In the genomic region with DNA sequence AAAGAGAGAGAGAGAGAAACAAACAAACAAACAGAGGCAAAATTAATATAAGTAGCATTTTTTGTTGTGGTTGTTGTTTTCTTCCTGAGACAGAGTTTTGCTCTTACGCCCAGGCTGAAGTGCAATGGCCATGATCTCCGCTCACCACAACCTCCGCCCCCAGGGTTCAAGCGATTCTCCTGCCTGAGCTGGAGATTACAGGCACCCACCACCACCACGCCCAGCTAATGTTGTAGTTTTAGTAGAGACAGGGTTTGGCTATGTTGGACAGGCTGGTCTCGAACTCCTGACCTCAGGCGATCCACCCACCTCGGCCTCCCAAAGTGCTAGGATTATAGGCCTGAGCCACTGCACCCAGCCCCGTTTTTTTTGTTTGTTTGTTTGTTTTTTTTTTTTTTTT, we compare ENCODE assay signal across 13 cellular contexts.
DNase-seq lines count a peak whose midpoint lies in the region; ATAC-seq, FAIRE-seq and TF ChIP-seq lines count a peak whose summit lies in the region.
"Had no signal": no experiment of that assay in that cellular context is flagged by ENCODE, and none has a peak within 500 bp of the region (broad histone marks: within the 10 kb centered on the region; RNA-seq: fewer than 3 reads in every experiment).

No MANE protein-coding gene starts in this region.

- TF ChIP-seq POLR2A in K562 (conservative IDR thresholded peaks at IDR 0.05): no peak
- TF ChIP-seq POLR2A in transverse colon (IDR thresholded peaks at IDR 0.05): no peak

- H3K4me2 ChIP-seq in K562 (ENCODE audit: insufficient read depth, low read length) (no peak overlapping the region), neuronal stem cell (ENCODE audit: insufficient read depth, low read length, poor library complexity, severe bottlenecking) (no peak overlapping the region)

- H3K36me3 ChIP-seq in K562 (ENCODE audit: control insufficient read depth, insufficient read depth, low read length): no peaks in the 10 kb centered on the region
- H3K36me3 ChIP-seq in neuronal stem cell (replicated peaks in 1 of 2; ENCODE audit: control insufficient read depth in 2 of 2, insufficient read depth in 2 of 2, low read length in 2 of 2): no peaks in the 10 kb centered on the region
- H3K36me3 ChIP-seq in transverse colon: no peaks in the 10 kb centered on the region
- no peaks in the 10 kb centered on the region for H3K36me3 ChIP-seq in small intestine (ENCODE audit: control insufficient read depth in 2 of 2, insufficient read depth in 2 of 2, low read length in 2 of 2)

- H3K9me3 ChIP-seq in K562 (replicated peaks; ENCODE audit: control insufficient read depth, insufficient read depth, low read depth, low read length): peaks cover 5% of the 10 kb centered on the region
- peaks cover 2 to 8% of the 10 kb centered on the region in 2 donors for H3K9me3 ChIP-seq in neuronal stem cell (replicated peaks in 1 of 2; ENCODE audit: control insufficient read depth in 2 of 2, insufficient read depth in 1 of 2, low read depth in 1 of 2, low read length in 2 of 2)
- no peaks in the 10 kb centered on the region for H3K9me3 ChIP-seq in transverse colon
- no peaks in the 10 kb centered on the region for H3K9me3 ChIP-seq in small intestine (ENCODE audit: control insufficient read depth, low read depth)

- no peak overlapping the region for H4K91ac ChIP-seq in neuronal stem cell (ENCODE audit: low read depth, low read length, poor library complexity)

- H3K4me3 ChIP-seq in K562 (no peak overlapping the region), neuronal stem cell (ENCODE audit: low read length in 2 of 2) (no peak overlapping the region), transverse colon (no peak overlapping the region), small intestine (ENCODE audit: low read depth in 1 of 2, low read length in 2 of 2) (no peak overlapping the region)
- H3K4me3 ChIP-seq: GM23248 had no signal

- in situ Hi-C loops in K562 (cut with MboI): no loop called here
- in situ Hi-C loops in transverse colon (cut with MboI; ENCODE audit: low pct_ligation_motif_present in 1 of 4, low pct_unique_long_range_greater_than_20kb in 1 of 4, low sequenced_read_pairs in 3 of 4): no loop called here

- H3K4me1 ChIP-seq in K562 (replicated peaks in 1 of 2; ENCODE audit: control insufficient read depth in 2 of 2, insufficient read depth in 2 of 2, low read length in 2 of 2): peaks cover 6% of the 10 kb centered on the region in 2 experiments; a peak in 3 of 5 replicates
- no peaks in the 10 kb centered on the region for H3K4me1 ChIP-seq in neuronal stem cell (ENCODE audit: control insufficient read depth in 2 of 2, insufficient read depth in 1 of 2, low read depth in 1 of 2, low read length in 2 of 2)
- no peaks in the 10 kb centered on the region for H3K4me1 ChIP-seq in transverse colon
- H3K4me1 ChIP-seq in small intestine (ENCODE audit: control insufficient read depth in 2 of 2, insufficient read depth in 1 of 2, low read depth in 1 of 2, low read length in 1 of 2): no peaks in the 10 kb centered on the region
- H3K4me1 ChIP-seq: Caco-2 had no signal

- WGBS in K562 (ENCODE audit: insufficient coverage, low coverage, missing lambda C conversion rate): 38% methylated on average over 4 of the region's 9 CpGs
- no CpG with 5 or more reads among the region's 9 CpGs for WGBS in neuronal stem cell (ENCODE audit: extremely low coverage in 2 of 2, insufficient read length in 2 of 2, insufficient replicate concordance in 1 of 2), 2 donors
- 80 to 87% methylated on average over 2 to 9 of the region's 9 CpGs for WGBS in transverse colon (ENCODE audit: low coverage in 1 of 2), 2 donors
- 77 to 82% (median 79%) methylated on average over 9 of the region's 9 CpGs for WGBS in small intestine, 3 donors

- POLR2A ChIA-PET in K562 (lab: Yijun Ruan, JAX): no interaction called here

- H3K79me2 ChIP-seq in K562 (ENCODE audit: control insufficient read depth, insufficient read depth, low read length): no peaks in the 10 kb centered on the region

- no peak overlapping the region for H2AK5ac ChIP-seq in neuronal stem cell (ENCODE audit: low read depth, low read length)

- no peak overlapping the region for H3K4ac ChIP-seq in neuronal stem cell (ENCODE audit: low read length)

- ATAC-seq in K562: peak; percentile 52; the same call in 2 of the 3 replicates
- ATAC-seq: HCT116 had no signal

- no peak for TF ChIP-seq EP300 in K562 (IDR thresholded peaks at IDR 0.05; ENCODE audit: low read length)
- TF ChIP-seq EP300 in transverse colon (IDR thresholded peaks at IDR 0.05; ENCODE audit: low read depth): no peak

- intact Hi-C loops in K562 (cut with micrococcal nuclease) (no loop called here), transverse colon (cut with DNase I; ENCODE audit: low total_unique reads) (no loop called here)

- no peak overlapping the region for H3K18ac ChIP-seq in neuronal stem cell (ENCODE audit: low read length)

- H2AFZ ChIP-seq in K562 (ENCODE audit: low read depth, low read length) (0 out of 2 replicates have a peak overlapping the region, but pooled peaks have one; percentile 55), neuronal stem cell (ENCODE audit: low read length) (no peak overlapping the region)
- H2AFZ ChIP-seq: GM23248 had no signal

- no peaks in the 10 kb centered on the region for H3K79me1 ChIP-seq in neuronal stem cell (ENCODE audit: low read depth, low read length)

- no peaks in the 10 kb centered on the region for H4K20me1 ChIP-seq in K562 (replicated peaks; ENCODE audit: control insufficient read depth, insufficient read depth, low read length)

- no peak overlapping the region for H2BK5ac ChIP-seq in neuronal stem cell (ENCODE audit: low read length)

- no peak overlapping the region for H2BK120ac ChIP-seq in neuronal stem cell (ENCODE audit: low read depth, low read length)

- BruUV-seq in K562 (replicated peaks; lab: Mats Ljungman, UMichigan): no TSS peak

- H3K27ac ChIP-seq in K562 (ENCODE audit: extremely low read depth, low read depth, low read length) (no peak overlapping the region), neuronal stem cell (replicated peaks; ENCODE audit: low read length) (no peak overlapping the region), transverse colon (no peak overlapping the region), small intestine (ENCODE audit: low read depth in 1 of 2, low read length in 1 of 2) (no peak overlapping the region)
- H3K27ac ChIP-seq: GM23248 had no signal

- H2BK12ac ChIP-seq in neuronal stem cell (ENCODE audit: low read length): no peak overlapping the region

- no peak overlapping the region for H3K14ac ChIP-seq in neuronal stem cell (ENCODE audit: low read length)

- TF ChIP-seq CTCF in K562 (IDR thresholded peaks at IDR 0.05 in 2 of 3, conservative IDR thresholded peaks at IDR 0.05 in 1 of 3; ENCODE audit: insufficient read depth in 2 of 3, low read depth in 1 of 3, low read length in 3 of 3) (no peak), transverse colon (IDR thresholded peaks at IDR 0.05) (no peak)

- CTCF ChIA-PET in K562 (lab: Yijun Ruan, JAX; ENCODE audit: low intra/inter-chr PET ratio): no interaction called here

- DNase-seq in NCI-H69 (lab: John Stamatoyannopoulos, UW) (peak; percentile 42), K562 (ENCODE audit: extremely low read depth in 1 of 4, low spot score in 3 of 4) (peak in 1 of 4 experiments; percentile 41), neuronal stem cell (ENCODE audit: low spot score) (no peak), transverse colon (no peak), small intestine (no peak), NCI-H1436 treated with DMSO at 0.1 percent for 48 hours (lab: John Stamatoyannopoulos, UW) (no peak)
- DNase-seq: Caco-2; CD8-positive, alpha-beta memory T cell; DMS53; GF-D8; GM23248 had no signal

- TF ChIP-seq RAD21 in K562 (CRISPR knock-in tag; conservative IDR thresholded peaks at IDR 0.05 in 1 of 2, IDR thresholded peaks at IDR 0.05 in 1 of 2): no peak

- peak overlapping the region; percentile 29 for H4K8ac ChIP-seq in neuronal stem cell (ENCODE audit: low read depth, low read length)

- H3K9me1 ChIP-seq in K562 (ENCODE audit: control insufficient read depth, insufficient read depth, low read length): no peaks in the 10 kb centered on the region

- no peak overlapping the region for H3K9ac ChIP-seq in K562 (ENCODE audit: insufficient read depth in 1 of 2, low read depth in 2 of 2, low read length in 2 of 2)
- no peak overlapping the region for H3K9ac ChIP-seq in neuronal stem cell (ENCODE audit: low read depth, low read length, poor library complexity)
- H3K9ac ChIP-seq: GM23248 had no signal

- peaks cover 0 to 3% of the 10 kb centered on the region in 2 experiments; a peak in 1 of 5 replicates for H3K27me3 ChIP-seq in K562 (ENCODE audit: control insufficient read depth in 2 of 2, insufficient read depth in 2 of 2, low read length in 2 of 2)
- peaks cover 0 to 20% (median 0%) of the 10 kb centered on the region in 3 experiments for H3K27me3 ChIP-seq in neuronal stem cell (ENCODE audit: control insufficient read depth in 3 of 3, insufficient read depth in 3 of 3, low read depth in 1 of 3, low read length in 3 of 3)
- no peaks in the 10 kb centered on the region for H3K27me3 ChIP-seq in transverse colon
- no peaks in the 10 kb centered on the region for H3K27me3 ChIP-seq in small intestine (ENCODE audit: control insufficient read depth in 2 of 2, insufficient read depth in 2 of 2, low read length in 2 of 2)

- FAIRE-seq in K562 (lab: Jason Lieb, UNC) (no peak), small intestine (lab: Jason Lieb, UNC) (no peak)
- FAIRE-seq: H54 had no signal

- no peak overlapping the region for H2BK15ac ChIP-seq in neuronal stem cell (ENCODE audit: low read length)

- no peak overlapping the region for H3K23ac ChIP-seq in neuronal stem cell (ENCODE audit: low read depth, low read length, poor library complexity)

TF ChIP-seq in K562, 482 proteins besides CTCF, POLR2A, EP300 and RAD21 (continues in another document):
- peak; percentile 46 for TF ChIP-seq DPF2 (IDR thresholded peaks at IDR 0.05)
- peak; percentile 71 for TF ChIP-seq EGR1 (conservative IDR thresholded peaks at IDR 0.05)
- TF ChIP-seq, protein P1, sequence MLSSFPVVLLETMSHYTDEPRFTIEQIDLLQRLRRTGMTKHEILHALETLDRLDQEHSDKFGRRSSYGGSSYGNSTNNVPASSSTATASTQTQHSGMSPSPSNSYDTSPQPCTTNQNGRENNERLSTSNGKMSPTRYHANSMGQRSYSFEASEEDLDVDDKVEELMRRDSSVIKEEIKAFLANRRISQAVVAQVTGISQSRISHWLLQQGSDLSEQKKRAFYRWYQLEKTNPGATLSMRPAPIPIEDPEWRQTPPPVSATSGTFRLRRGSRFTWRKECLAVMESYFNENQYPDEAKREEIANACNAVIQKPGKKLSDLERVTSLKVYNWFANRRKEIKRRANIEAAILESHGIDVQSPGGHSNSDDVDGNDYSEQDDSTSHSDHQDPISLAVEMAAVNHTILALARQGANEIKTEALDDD (IDR thresholded peaks at IDR 0.05): peak; percentile 46; the same call in 1 of the 2 replicates
- TF ChIP-seq BACH1 (tag; IDR thresholded peaks at IDR 0.05): no peak
- TF ChIP-seq NFE2 (IDR thresholded peaks at IDR 0.05; ENCODE audit: low read depth): no peak
